In genomic region chr17:45867171-45867570, GRCh38 we compare ENCODE assay signal across 20 cellular contexts. TPM values are rescaled to one million over a fixed set of nuclear protein-coding genes. Genes with fewer than 3 reads are reported as not detected.
"Had no signal": no experiment of that assay in that cellular context is flagged by ENCODE, and none has a peak within 500 bp of the region (broad histone marks: within the 10 kb centered on the region; RNA-seq: fewer than 3 reads in every experiment).

No MANE protein-coding gene starts in this region.

- DNase-seq: activated CD4-positive, alpha-beta T cell treated with anti-CD3 and anti-CD28 coated beads, Interleukin-2, amount 50 U/mL, for 1 hour; activated CD4-positive, CD25-positive, alpha-beta regulatory T cell; activated CD8-positive, alpha-beta memory T cell treated with anti-CD3 and anti-CD28 coated beads for 24 hours; activated naive CD8-positive, alpha-beta T cell treated with anti-CD3 and anti-CD28 coated beads, Interleukin-2, amount 10 ng/mL, durations not matched to agents 7 days and 5 days; glutamatergic neuron; immature natural killer cell; left cardiac atrium; naive B cell; stimulated activated CD4-positive, alpha-beta T cell treated with anti-CD3 and anti-CD28 coated beads, Interleukin-2, amount 100 ng/mL, for 48 hours; transverse colon had no signal

- H3K4me1 ChIP-seq: parathyroid adenoma, transverse colon had no signal

- H3K27me3 ChIP-seq: neural progenitor cell had no signal

- H3K4me3 ChIP-seq: lung, neural progenitor cell, transverse colon had no signal

- H3K4me1 Mint-ChIP-seq: immature natural killer cell; naive B cell; stimulated activated memory B cell treated with anti-CD40 and anti-IgM and Interleukin-4, amounts not matched to agents 10 μg/mL and 1 μg/mL and 100 μg/mL, for 72 hours had no signal

- H3K36me3 Mint-ChIP-seq: activated naive CD8-positive, alpha-beta T cell treated with anti-CD3 and anti-CD28 coated beads, Interleukin-2, amount 10 ng/mL, durations not matched to agents 7 days and 5 days; immature natural killer cell; naive B cell; neural progenitor cell; stimulated activated memory B cell treated with anti-CD40 and anti-IgM and Interleukin-4, amounts not matched to agents 10 μg/mL and 1 μg/mL and 100 μg/mL, for 72 hours had no signal

- ATAC-seq: esophagus mucosa; left cardiac atrium; stimulated activated memory B cell treated with anti-CD40 and anti-IgM and Interleukin-4, amounts not matched to agents 10 μg/mL and 1 μg/mL and 100 μg/mL, for 72 hours had no signal

- H3K9me3 ChIP-seq: transverse colon had no signal

- H3K27ac ChIP-seq: neural progenitor cell, parathyroid adenoma, transverse colon had no signal

- H3K36me3 ChIP-seq: neural progenitor cell, transverse colon had no signal

- H3K27ac Mint-ChIP-seq: activated naive CD8-positive, alpha-beta T cell treated with anti-CD3 and anti-CD28 coated beads, Interleukin-2, amount 10 ng/mL, durations not matched to agents 7 days and 5 days; activated T-helper 1 cell treated with anti-CD3 and anti-CD28 coated beads, Interleukin-12 subunit alpha, Interleukin-12 subunit beta, Interleukin-2, Interleukin-4 antibody, amounts not matched to agents 30 ng/mL and 10 ng/mL and 1 ng/mL, durations not matched to agents 14 hours and 24 hours and 36 hours; immature natural killer cell; naive B cell; neural progenitor cell; stimulated activated memory B cell treated with anti-CD40 and anti-IgM and Interleukin-4, amounts not matched to agents 10 μg/mL and 1 μg/mL and 100 μg/mL, for 72 hours had no signal

- H3K9me3 Mint-ChIP-seq: activated naive CD8-positive, alpha-beta T cell treated with anti-CD3 and anti-CD28 coated beads, Interleukin-2, amount 10 ng/mL, durations not matched to agents 7 days and 5 days; activated T-helper 1 cell treated with anti-CD3 and anti-CD28 coated beads, Interleukin-12 subunit alpha, Interleukin-12 subunit beta, Interleukin-2, Interleukin-4 antibody, amounts not matched to agents 30 ng/mL and 10 ng/mL and 1 ng/mL, durations not matched to agents 14 hours and 24 hours and 36 hours; immature natural killer cell; neural progenitor cell; stimulated activated memory B cell treated with anti-CD40 and anti-IgM and Interleukin-4, amounts not matched to agents 10 μg/mL and 1 μg/mL and 100 μg/mL, for 72 hours had no signal

- H3K4me3 Mint-ChIP-seq: activated naive CD8-positive, alpha-beta T cell treated with anti-CD3 and anti-CD28 coated beads, Interleukin-2, amount 10 ng/mL, durations not matched to agents 7 days and 5 days; activated T-helper 1 cell treated with anti-CD3 and anti-CD28 coated beads, Interleukin-12 subunit alpha, Interleukin-12 subunit beta, Interleukin-2, Interleukin-4 antibody, amounts not matched to agents 30 ng/mL and 10 ng/mL and 1 ng/mL, durations not matched to agents 14 hours and 24 hours and 36 hours; immature natural killer cell; naive B cell; neural progenitor cell; stimulated activated memory B cell treated with anti-CD40 and anti-IgM and Interleukin-4, amounts not matched to agents 10 μg/mL and 1 μg/mL and 100 μg/mL, for 72 hours had no signal

RNA-seq across cellular contexts. Expression of gene SPPL2C, which starts 22.5 kb away (rescaled TPM):
- total RNA-seq: activated naive CD8-positive, alpha-beta T cell treated with anti-CD3 and anti-CD28 coated beads, Interleukin-2, amount 10 ng/mL, durations not matched to agents 7 days and 5 days; activated T-helper 1 cell treated with anti-CD3 and anti-CD28 coated beads, Interleukin-12 subunit alpha, Interleukin-12 subunit beta, Interleukin-2, Interleukin-4 antibody, amounts not matched to agents 30 ng/mL and 10 ng/mL and 1 ng/mL, durations not matched to agents 14 hours and 24 hours and 36 hours; astrocyte; bronchial epithelial cell; esophagus mucosa; left cardiac atrium; lung; mononuclear cell; skeletal muscle tissue; transverse colon had no signal
- polyA plus RNA-seq: immature natural killer cell, lung had no signal
